In the genomic region with DNA sequence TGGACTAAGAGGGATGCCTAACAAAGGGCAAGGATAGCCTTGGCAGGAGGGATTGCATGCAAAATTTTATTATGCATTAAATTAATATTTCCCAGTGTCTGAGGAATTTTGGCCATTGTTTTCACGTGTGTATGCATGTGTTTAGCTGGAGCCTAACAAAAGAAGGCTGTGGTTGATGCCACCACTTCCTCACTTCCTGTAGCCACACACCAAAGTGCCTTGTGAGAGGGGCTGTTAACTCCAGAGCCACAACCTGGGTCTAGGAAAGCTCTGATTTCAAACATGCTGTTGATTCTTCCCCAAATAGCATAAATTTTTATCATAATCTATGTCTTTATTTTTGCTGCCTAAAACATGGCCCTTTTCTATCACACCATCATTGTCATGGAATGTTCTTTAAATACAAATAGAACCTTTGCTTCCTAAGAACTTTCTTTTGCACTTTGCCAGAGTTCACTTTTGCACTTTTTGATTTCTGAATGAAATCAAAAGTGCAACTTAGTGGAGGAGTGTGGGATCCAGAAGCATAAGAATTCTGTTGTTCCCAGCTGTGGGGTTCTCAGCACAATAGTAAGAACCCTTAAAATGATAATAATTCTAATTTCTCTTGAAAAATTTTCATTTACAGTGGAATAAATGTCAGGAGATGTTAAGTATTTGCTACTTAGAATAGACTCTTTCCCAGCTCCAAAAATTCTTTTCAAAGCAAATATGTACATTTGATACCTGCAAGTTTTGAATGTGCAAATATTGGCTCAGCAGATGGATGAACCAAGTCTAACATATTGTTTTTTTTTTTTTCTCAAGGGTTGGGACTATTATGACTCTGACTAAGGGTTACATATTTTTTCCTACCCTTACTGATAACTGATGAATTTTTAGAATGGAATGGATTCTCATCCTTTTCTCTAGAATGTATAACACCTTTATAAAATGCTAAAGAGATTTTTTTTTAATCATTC, we compare ENCODE assay signal across 19 cellular contexts. TPM values are rescaled to one million over a fixed set of nuclear protein-coding genes. Genes with fewer than 3 reads are reported as not detected.
DNase-seq lines count a peak whose midpoint lies in the region; ATAC-seq and TF ChIP-seq lines count a peak whose summit lies in the region.
"Had no signal": no experiment of that assay in that cellular context is flagged by ENCODE, and none has a peak within 500 bp of the region (broad histone marks: within the 10 kb centered on the region; RNA-seq: fewer than 3 reads in every experiment).

No MANE protein-coding gene starts in this region.

- H3K27me3 ChIP-seq in PC-3 (ENCODE audit: low read length) (no peaks in the 10 kb centered on the region), liver (ENCODE audit: control insufficient read depth in 4 of 4, insufficient read depth in 4 of 4, low read length in 3 of 4) (no peaks in the 10 kb centered on the region)
- H3K27me3 ChIP-seq: upper lobe of right lung had no signal

- no peaks in the 10 kb centered on the region for H3K9me3 ChIP-seq in PC-3 (ENCODE audit: low read length)
- H3K9me3 ChIP-seq in liver (ENCODE audit: control insufficient read depth in 4 of 4, low read length in 3 of 4) = no peaks in the 10 kb centered on the region
- H3K9me3 ChIP-seq: upper lobe of right lung had no signal

- no peaks in the 10 kb centered on the region for H3K79me2 ChIP-seq in PC-3 (ENCODE audit: low read length)

- peak; percentile 18 for DNase-seq in NCI-H2171 treated with DMSO at 0.1 percent for 48 hours (lab: John Stamatoyannopoulos, UW)
- DNase-seq in NCI-H2171 (lab: John Stamatoyannopoulos, UW) = no peak
- peak; percentile 81 for DNase-seq in PC-3
- DNase-seq in NCI-H2227 (lab: John Stamatoyannopoulos, UW; ENCODE audit: unreplicated experiment) = no peak
- DNase-seq: activated effector memory CD4-positive, alpha-beta T cell treated with Interleukin-2 at 50 U/mL for 16 hours; midbrain; NCI-H2029 treated with DMSO at 0.1 percent for 48 hours; NK-92 treated with Interleukin-12 subunit alpha and Interleukin-12 subunit beta, amount 100 ng/mL, for 24 hours; right cardiac atrium; stimulated activated naive CD8-positive, alpha-beta T cell treated with anti-CD3 and anti-CD28 coated beads, Interleukin-15, amount 100 ng/mL, for 72 hours; upper lobe of right lung; WERI-Rb-1 had no signal

- intact Hi-C loops in PC-3 (cut with micrococcal nuclease) = loop anchor here (1.0 to 5.0 kb wide), 3 partner anchors 36 to 310 kb away; a partner anchor contains a TSS

- H3K4me3 ChIP-seq in PC-3 (ENCODE audit: low read length) (no peak overlapping the region), liver (ENCODE audit: low read depth in 1 of 3, low read length in 3 of 3) (no peak overlapping the region)
- H3K4me3 ChIP-seq: upper lobe of right lung had no signal

- ATAC-seq in GM18909 (IDR thresholded peaks at IDR 0.05; ENCODE audit: poor library complexity, unreplicated experiment) (peak; percentile 52), PC-3 (peak; percentile 29), HG03095 (IDR thresholded peaks at IDR 0.05; ENCODE audit: unreplicated experiment) (no peak), GM18498 (IDR thresholded peaks at IDR 0.05; ENCODE audit: unreplicated experiment) (no peak)
- ATAC-seq: right cardiac atrium; stimulated activated naive CD8-positive, alpha-beta T cell treated with anti-CD3 and anti-CD28 coated beads, Interleukin-15, amount 100 ng/mL, for 72 hours; upper lobe of right lung had no signal

- H2AFZ ChIP-seq in PC-3 (ENCODE audit: low read length) = no peak overlapping the region

- BruUV-seq in PC-3 (replicated peaks; lab: Mats Ljungman, UMichigan) = no TSS peak

- WGBS in liver = 40% methylated on average over 1 of the region's 1 CpG

- CTCF ChIA-PET in PC-3 (lab: Charles Lee) = interaction anchor here (0.6 to 0.7 kb wide), 2 partner anchors 43 to 438 kb away, joined by 5 to 9 read pairs; no protein-coding TSS in a partner anchor

- POLR2A ChIA-PET in PC-3 (lab: Charles Lee; ENCODE audit: unreplicated experiment) = interaction anchor here (0.6 to 1.4 kb wide), 5 partner anchors 35 to 378 kb away, joined by 3 to 9 read pairs (median 7); a partner anchor contains a TSS

- peaks cover 71% of the 10 kb centered on the region for H3K4me1 ChIP-seq in PC-3 (ENCODE audit: insufficient read depth, low read length)
- H3K4me1 ChIP-seq in liver (ENCODE audit: control insufficient read depth in 4 of 4, insufficient read depth in 4 of 4, low read length in 3 of 4) = peaks cover 0 to 22% (median 7%) of the 10 kb centered on the region in 4 donors
- H3K4me1 ChIP-seq: upper lobe of right lung had no signal

- H3K9me2 ChIP-seq in PC-3 (replicated peaks; ENCODE audit: low read length) = no peaks in the 10 kb centered on the region

- H3K4me2 ChIP-seq in PC-3 (ENCODE audit: low read length) = peak overlapping the region; percentile 55

- peaks cover 15% of the 10 kb centered on the region for H3F3A ChIP-seq in PC-3 (ENCODE audit: low read length, unreplicated experiment)

- TF ChIP-seq CTCF in PC-3 (conservative IDR thresholded peaks at IDR 0.05; ENCODE audit: low read depth, low read length) = no peak
- TF ChIP-seq CTCF in liver (IDR thresholded peaks at IDR 0.05; ENCODE audit: low read depth, low read length, missing input control) = no peak

- H3K27ac ChIP-seq in PC-3 (ENCODE audit: low read length) (peak overlapping the region; percentile 98), liver (ENCODE audit: low read depth in 1 of 2, low read length in 2 of 2) (no peak overlapping the region)
- H3K27ac ChIP-seq: upper lobe of right lung, WERI-Rb-1 had no signal

- H3K36me3 ChIP-seq in PC-3 (ENCODE audit: low read depth, low read length) (no peaks in the 10 kb centered on the region), liver (ENCODE audit: control insufficient read depth in 4 of 4, insufficient read depth in 3 of 4, low read depth in 1 of 4, low read length in 3 of 4) (no peaks in the 10 kb centered on the region)
- H3K36me3 ChIP-seq: upper lobe of right lung, WERI-Rb-1 had no signal

- no peak for TF ChIP-seq RAD21 in liver (IDR thresholded peaks at IDR 0.05)

- H4K20me1 ChIP-seq in PC-3 (ENCODE audit: low read length) = no peaks in the 10 kb centered on the region

- peak overlapping the region; percentile 98 for H3K9ac ChIP-seq in PC-3 (ENCODE audit: low read length)
- H3K9ac ChIP-seq in liver (ENCODE audit: low read depth in 1 of 2, low read length in 2 of 2) = no peak overlapping the region

TF ChIP-seq in liver, 16 proteins besides CTCF, POLR2A, EP300 and RAD21:
- TF ChIP-seq HNF4A (conservative IDR thresholded peaks at IDR 0.05) (peak; percentile 54 to 66), RXRA (IDR thresholded peaks at IDR 0.05) (peak in 1 of 2 donors; percentile 41)
- TF ChIP-seq, protein P1, sequence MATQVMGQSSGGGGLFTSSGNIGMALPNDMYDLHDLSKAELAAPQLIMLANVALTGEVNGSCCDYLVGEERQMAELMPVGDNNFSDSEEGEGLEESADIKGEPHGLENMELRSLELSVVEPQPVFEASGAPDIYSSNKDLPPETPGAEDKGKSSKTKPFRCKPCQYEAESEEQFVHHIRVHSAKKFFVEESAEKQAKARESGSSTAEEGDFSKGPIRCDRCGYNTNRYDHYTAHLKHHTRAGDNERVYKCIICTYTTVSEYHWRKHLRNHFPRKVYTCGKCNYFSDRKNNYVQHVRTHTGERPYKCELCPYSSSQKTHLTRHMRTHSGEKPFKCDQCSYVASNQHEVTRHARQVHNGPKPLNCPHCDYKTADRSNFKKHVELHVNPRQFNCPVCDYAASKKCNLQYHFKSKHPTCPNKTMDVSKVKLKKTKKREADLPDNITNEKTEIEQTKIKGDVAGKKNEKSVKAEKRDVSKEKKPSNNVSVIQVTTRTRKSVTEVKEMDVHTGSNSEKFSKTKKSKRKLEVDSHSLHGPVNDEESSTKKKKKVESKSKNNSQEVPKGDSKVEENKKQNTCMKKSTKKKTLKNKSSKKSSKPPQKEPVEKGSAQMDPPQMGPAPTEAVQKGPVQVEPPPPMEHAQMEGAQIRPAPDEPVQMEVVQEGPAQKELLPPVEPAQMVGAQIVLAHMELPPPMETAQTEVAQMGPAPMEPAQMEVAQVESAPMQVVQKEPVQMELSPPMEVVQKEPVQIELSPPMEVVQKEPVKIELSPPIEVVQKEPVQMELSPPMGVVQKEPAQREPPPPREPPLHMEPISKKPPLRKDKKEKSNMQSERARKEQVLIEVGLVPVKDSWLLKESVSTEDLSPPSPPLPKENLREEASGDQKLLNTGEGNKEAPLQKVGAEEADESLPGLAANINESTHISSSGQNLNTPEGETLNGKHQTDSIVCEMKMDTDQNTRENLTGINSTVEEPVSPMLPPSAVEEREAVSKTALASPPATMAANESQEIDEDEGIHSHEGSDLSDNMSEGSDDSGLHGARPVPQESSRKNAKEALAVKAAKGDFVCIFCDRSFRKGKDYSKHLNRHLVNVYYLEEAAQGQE (IDR thresholded peaks at IDR 0.05) = no peak

RNA-seq across cellular contexts. Expression of a gene that starts 35.6 kb away (rescaled TPM):
- 78.0 and 144 TPM in 2 replicates for total RNA-seq in PC-3 (2014; rRNA removed)
- total RNA-seq in liver = 1 to 10 TPM in 1 of 2 donors, under 1 TPM in 1; under 0.01 to 1.0 TPM
- polyA plus RNA-seq in liver = under 1 TPM; 0.02 to 0.08 TPM
- total RNA-seq: A673, fibroblast of villous mesenchyme, MCF 10A, upper lobe of right lung had no signal

Comparison
In these comparisons a context has a peak if more than half of its experiments do, and no peak if none do; other contexts are left out.
1. DNase-seq: peak in NCI-H2171 treated with DMSO at 0.1 percent for 48 hours (single experiment) and PC-3 (single experiment); none in NCI-H2171 (single experiment) and NCI-H2227 (single experiment).
2. ATAC-seq: peak in GM18909 (single experiment) and PC-3 (single experiment); none in HG03095 (single experiment) and GM18498 (single experiment).
3. RNA of a gene that starts 35.6 kb away (total RNA-seq): 78.0 to 144 TPM in PC-3; under 0.01 to 1.0 TPM in liver; every median in the first group is over 10 times any median in the second.